Comparison of ENCODE assay signal across 27 cellular contexts in genomic region chr7:34081931-34082330, GRCh38.
"Had no signal": no experiment of that assay in that cellular context is flagged by ENCODE, and none has a peak within 500 bp of the region (broad histone marks: within the 10 kb centered on the region; RNA-seq: fewer than 3 reads in every experiment).

No MANE protein-coding gene starts in this region.

- H3K36me3 Mint-ChIP-seq: neural progenitor cell; stimulated activated effector memory CD8-positive, alpha-beta T cell treated with anti-CD3 and anti-CD28 coated beads, Interleukin-12 subunit alpha, Interleukin-12 subunit beta, amount 100 ng/mL, for 72 hours; stimulated activated naive B cell treated with anti-CD40 and anti-IgM and Interleukin-4, amounts not matched to agents 10 μg/mL and 1 μg/mL and 100 μg/mL, for 72 hours had no signal

- ATAC-seq: psoas muscle; right cardiac atrium; right lobe of liver; stimulated activated effector memory CD8-positive, alpha-beta T cell treated with anti-CD3 and anti-CD28 coated beads, Interleukin-12 subunit alpha, Interleukin-12 subunit beta, amount 100 ng/mL, for 72 hours; stimulated activated naive B cell treated with anti-CD40 and anti-IgM and Interleukin-4, amounts not matched to agents 10 μg/mL and 1 μg/mL and 100 μg/mL, for 72 hours had no signal

- H3K4me3 ChIP-seq: neural progenitor cell, ovary, psoas muscle, right lobe of liver, sigmoid colon, stomach, thoracic aorta, thyroid gland, tibial nerve, upper lobe of left lung, vagina had no signal

- DNase-seq: occipital lobe; ovary; posterior cingulate gyrus; psoas muscle; right cardiac atrium; right lobe of liver; sigmoid colon; small intestine; stimulated activated CD4-positive, alpha-beta T cell treated with anti-CD3 and anti-CD28 coated beads, Interleukin-15, amount 100 ng/mL, for 24 hours; stimulated activated CD4-positive, alpha-beta T cell treated with anti-CD3 and anti-CD28 coated beads, Interleukin-2, amount 100 ng/mL, for 24 hours; stimulated activated CD4-positive, alpha-beta T cell treated with anti-CD3 and anti-CD28 coated beads, Interleukin-2, amount 100 ng/mL, for 48 hours; stimulated activated CD4-positive, alpha-beta T cell treated with anti-CD3 and anti-CD28 coated beads, Interleukin-4, amount 100 ng/mL, for 24 hours; stimulated activated naive B cell treated with anti-CD40 and anti-IgM and Interleukin-4, amounts not matched to agents 10 μg/mL and 1 μg/mL and 100 μg/mL, for 72 hours; stimulated activated naive CD4-positive, alpha-beta T cell treated with Interleukin-2 at 50 U/mL for 16 hours; stomach; thyroid gland; trophoblast cell; upper lobe of left lung had no signal

- H2AFZ ChIP-seq: neural progenitor cell, parathyroid adenoma had no signal

- H3K27me3 Mint-ChIP-seq: progenitor cell of endocrine pancreas; stimulated activated naive B cell treated with anti-CD40 and anti-IgM and Interleukin-4, amounts not matched to agents 10 μg/mL and 1 μg/mL and 100 μg/mL, for 72 hours; stimulated activated naive CD8-positive, alpha-beta T cell treated with anti-CD3 and anti-CD28 coated beads, Interleukin-15, Interleukin-2, amounts not matched to agents 100 ng/mL and 50 ng/mL, for 24 hours had no signal

- H3K36me3 ChIP-seq: neural progenitor cell, ovary, right lobe of liver, sigmoid colon, thoracic aorta, thyroid gland, tibial nerve, vagina had no signal

- H3K9ac ChIP-seq: neural progenitor cell, parathyroid adenoma had no signal

- H3K4me1 Mint-ChIP-seq: nephron; neural progenitor cell; stimulated activated effector memory CD8-positive, alpha-beta T cell treated with anti-CD3 and anti-CD28 coated beads, Interleukin-12 subunit alpha, Interleukin-12 subunit beta, amount 100 ng/mL, for 72 hours; stimulated activated naive B cell treated with anti-CD40 and anti-IgM and Interleukin-4, amounts not matched to agents 10 μg/mL and 1 μg/mL and 100 μg/mL, for 72 hours had no signal

- H3K4me3 Mint-ChIP-seq: nephron; neural progenitor cell; stimulated activated effector memory CD8-positive, alpha-beta T cell treated with anti-CD3 and anti-CD28 coated beads, Interleukin-12 subunit alpha, Interleukin-12 subunit beta, amount 100 ng/mL, for 72 hours; stimulated activated naive B cell treated with anti-CD40 and anti-IgM and Interleukin-4, amounts not matched to agents 10 μg/mL and 1 μg/mL and 100 μg/mL, for 72 hours; stimulated activated naive CD8-positive, alpha-beta T cell treated with anti-CD3 and anti-CD28 coated beads, Interleukin-15, Interleukin-2, amounts not matched to agents 100 ng/mL and 50 ng/mL, for 24 hours had no signal

- H3K27ac ChIP-seq: neural progenitor cell, ovary, parathyroid adenoma, psoas muscle, right lobe of liver, sigmoid colon, stomach, thoracic aorta, thyroid gland, tibial nerve, upper lobe of left lung, vagina had no signal

- H3K4me1 ChIP-seq: neural progenitor cell, parathyroid adenoma, psoas muscle, right lobe of liver, sigmoid colon, stomach, thyroid gland, tibial nerve, upper lobe of left lung, vagina had no signal

- H3K79me2 ChIP-seq: parathyroid adenoma had no signal

- H3K9me3 Mint-ChIP-seq: nephron; neural progenitor cell; stimulated activated effector memory CD8-positive, alpha-beta T cell treated with anti-CD3 and anti-CD28 coated beads, Interleukin-12 subunit alpha, Interleukin-12 subunit beta, amount 100 ng/mL, for 72 hours had no signal

- H3K27ac Mint-ChIP-seq: nephron; neural progenitor cell; progenitor cell of endocrine pancreas; stimulated activated effector memory CD8-positive, alpha-beta T cell treated with anti-CD3 and anti-CD28 coated beads, Interleukin-12 subunit alpha, Interleukin-12 subunit beta, amount 100 ng/mL, for 72 hours; stimulated activated naive B cell treated with anti-CD40 and anti-IgM and Interleukin-4, amounts not matched to agents 10 μg/mL and 1 μg/mL and 100 μg/mL, for 72 hours; stimulated activated naive CD8-positive, alpha-beta T cell treated with anti-CD3 and anti-CD28 coated beads, Interleukin-15, Interleukin-2, amounts not matched to agents 100 ng/mL and 50 ng/mL, for 24 hours had no signal

- H3K9me3 ChIP-seq: ovary, psoas muscle, right lobe of liver, sigmoid colon, stomach, thoracic aorta, thyroid gland, tibial nerve, upper lobe of left lung, vagina had no signal

- H3K4me2 ChIP-seq: neural progenitor cell had no signal

- H3K27me3 ChIP-seq: neural progenitor cell, ovary, right lobe of liver, sigmoid colon, stomach, thyroid gland, tibial nerve, upper lobe of left lung, vagina had no signal
